In the genomic region with DNA sequence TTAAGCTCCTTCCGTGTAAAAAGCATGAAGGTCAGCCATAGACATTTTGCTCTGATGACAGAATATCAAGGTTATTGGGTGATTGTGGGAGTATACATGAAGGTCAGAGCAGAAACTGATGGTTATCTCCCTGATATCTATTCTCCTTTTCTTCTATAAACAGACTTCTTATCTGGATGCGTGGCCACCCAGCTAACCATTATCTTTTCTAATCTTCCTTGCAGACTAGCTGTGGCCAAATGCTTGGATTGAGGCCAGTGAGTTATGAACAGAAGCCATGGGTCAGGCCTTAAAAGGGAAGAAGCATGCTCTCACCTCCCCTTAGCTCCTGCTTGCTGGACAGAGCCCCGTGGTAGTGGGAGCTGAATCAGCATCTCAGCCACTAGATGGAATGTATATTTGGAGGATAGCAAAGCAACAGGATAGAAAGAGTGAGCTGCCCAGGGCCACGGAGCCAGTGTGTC, we compare ENCODE assay signal across 1 cellular context.
TF ChIP-seq lines count a peak whose summit lies in the region.

No MANE protein-coding gene starts in this region.

TF ChIP-seq in K562, 482 proteins besides CTCF, POLR2A, EP300 and RAD21 (continued from another document and continues in another):
- TF ChIP-seq, protein P1, sequence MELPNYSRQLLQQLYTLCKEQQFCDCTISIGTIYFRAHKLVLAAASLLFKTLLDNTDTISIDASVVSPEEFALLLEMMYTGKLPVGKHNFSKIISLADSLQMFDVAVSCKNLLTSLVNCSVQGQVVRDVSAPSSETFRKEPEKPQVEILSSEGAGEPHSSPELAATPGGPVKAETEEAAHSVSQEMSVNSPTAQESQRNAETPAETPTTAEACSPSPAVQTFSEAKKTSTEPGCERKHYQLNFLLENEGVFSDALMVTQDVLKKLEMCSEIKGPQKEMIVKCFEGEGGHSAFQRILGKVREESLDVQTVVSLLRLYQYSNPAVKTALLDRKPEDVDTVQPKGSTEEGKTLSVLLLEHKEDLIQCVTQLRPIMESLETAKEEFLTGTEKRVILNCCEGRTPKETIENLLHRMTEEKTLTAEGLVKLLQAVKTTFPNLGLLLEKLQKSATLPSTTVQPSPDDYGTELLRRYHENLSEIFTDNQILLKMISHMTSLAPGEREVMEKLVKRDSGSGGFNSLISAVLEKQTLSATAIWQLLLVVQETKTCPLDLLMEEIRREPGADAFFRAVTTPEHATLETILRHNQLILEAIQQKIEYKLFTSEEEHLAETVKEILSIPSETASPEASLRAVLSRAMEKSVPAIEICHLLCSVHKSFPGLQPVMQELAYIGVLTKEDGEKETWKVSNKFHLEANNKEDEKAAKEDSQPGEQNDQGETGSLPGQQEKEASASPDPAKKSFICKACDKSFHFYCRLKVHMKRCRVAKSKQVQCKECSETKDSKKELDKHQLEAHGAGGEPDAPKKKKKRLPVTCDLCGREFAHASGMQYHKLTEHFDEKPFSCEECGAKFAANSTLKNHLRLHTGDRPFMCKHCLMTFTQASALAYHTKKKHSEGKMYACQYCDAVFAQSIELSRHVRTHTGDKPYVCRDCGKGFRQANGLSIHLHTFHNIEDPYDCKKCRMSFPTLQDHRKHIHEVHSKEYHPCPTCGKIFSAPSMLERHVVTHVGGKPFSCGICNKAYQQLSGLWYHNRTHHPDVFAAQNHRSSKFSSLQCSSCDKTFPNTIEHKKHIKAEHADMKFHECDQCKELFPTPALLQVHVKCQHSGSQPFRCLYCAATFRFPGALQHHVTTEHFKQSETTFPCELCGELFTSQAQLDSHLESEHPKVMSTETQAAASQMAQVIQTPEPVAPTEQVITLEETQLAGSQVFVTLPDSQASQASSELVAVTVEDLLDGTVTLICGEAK (IDR thresholded peaks at IDR 0.05), result no peak
- TF ChIP-seq, protein P1 (CRISPR knock-in tag; IDR thresholded peaks at IDR 0.05), result no peak
- TF ChIP-seq, protein P2, sequence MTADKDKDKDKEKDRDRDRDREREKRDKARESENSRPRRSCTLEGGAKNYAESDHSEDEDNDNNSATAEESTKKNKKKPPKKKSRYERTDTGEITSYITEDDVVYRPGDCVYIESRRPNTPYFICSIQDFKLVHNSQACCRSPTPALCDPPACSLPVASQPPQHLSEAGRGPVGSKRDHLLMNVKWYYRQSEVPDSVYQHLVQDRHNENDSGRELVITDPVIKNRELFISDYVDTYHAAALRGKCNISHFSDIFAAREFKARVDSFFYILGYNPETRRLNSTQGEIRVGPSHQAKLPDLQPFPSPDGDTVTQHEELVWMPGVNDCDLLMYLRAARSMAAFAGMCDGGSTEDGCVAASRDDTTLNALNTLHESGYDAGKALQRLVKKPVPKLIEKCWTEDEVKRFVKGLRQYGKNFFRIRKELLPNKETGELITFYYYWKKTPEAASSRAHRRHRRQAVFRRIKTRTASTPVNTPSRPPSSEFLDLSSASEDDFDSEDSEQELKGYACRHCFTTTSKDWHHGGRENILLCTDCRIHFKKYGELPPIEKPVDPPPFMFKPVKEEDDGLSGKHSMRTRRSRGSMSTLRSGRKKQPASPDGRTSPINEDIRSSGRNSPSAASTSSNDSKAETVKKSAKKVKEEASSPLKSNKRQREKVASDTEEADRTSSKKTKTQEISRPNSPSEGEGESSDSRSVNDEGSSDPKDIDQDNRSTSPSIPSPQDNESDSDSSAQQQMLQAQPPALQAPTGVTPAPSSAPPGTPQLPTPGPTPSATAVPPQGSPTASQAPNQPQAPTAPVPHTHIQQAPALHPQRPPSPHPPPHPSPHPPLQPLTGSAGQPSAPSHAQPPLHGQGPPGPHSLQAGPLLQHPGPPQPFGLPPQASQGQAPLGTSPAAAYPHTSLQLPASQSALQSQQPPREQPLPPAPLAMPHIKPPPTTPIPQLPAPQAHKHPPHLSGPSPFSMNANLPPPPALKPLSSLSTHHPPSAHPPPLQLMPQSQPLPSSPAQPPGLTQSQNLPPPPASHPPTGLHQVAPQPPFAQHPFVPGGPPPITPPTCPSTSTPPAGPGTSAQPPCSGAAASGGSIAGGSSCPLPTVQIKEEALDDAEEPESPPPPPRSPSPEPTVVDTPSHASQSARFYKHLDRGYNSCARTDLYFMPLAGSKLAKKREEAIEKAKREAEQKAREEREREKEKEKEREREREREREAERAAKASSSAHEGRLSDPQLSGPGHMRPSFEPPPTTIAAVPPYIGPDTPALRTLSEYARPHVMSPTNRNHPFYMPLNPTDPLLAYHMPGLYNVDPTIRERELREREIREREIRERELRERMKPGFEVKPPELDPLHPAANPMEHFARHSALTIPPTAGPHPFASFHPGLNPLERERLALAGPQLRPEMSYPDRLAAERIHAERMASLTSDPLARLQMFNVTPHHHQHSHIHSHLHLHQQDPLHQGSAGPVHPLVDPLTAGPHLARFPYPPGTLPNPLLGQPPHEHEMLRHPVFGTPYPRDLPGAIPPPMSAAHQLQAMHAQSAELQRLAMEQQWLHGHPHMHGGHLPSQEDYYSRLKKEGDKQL (CRISPR knock-in tag; IDR thresholded peaks at IDR 0.05; ENCODE audit: borderline replicate concordance), result no peak
- TF ChIP-seq, protein P3, sequence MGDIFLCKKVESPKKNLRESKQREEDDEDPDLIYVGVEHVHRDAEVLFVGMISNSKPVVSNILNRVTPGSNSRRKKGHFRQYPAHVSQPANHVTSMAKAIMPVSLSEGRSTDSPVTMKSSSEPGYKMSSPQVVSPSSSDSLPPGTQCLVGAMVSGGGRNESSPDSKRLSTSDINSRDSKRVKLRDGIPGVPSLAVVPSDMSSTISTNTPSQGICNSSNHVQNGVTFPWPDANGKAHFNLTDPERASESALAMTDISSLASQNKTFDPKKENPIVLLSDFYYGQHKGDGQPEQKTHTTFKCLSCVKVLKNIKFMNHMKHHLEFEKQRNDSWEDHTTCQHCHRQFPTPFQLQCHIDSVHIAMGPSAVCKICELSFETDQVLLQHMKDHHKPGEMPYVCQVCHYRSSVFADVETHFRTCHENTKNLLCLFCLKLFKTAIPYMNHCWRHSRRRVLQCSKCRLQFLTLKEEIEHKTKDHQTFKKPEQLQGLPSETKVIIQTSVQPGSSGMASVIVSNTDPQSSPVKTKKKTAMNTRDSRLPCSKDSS (IDR thresholded peaks at IDR 0.05; ENCODE audit: low read depth, partially characterized antibody), result no peak
- TF ChIP-seq RBM34 (IDR thresholded peaks at IDR 0.05; ENCODE audit: borderline replicate concordance, insufficient read depth, low read length), result no peak
- no peak for TF ChIP-seq ARNT (IDR thresholded peaks at IDR 0.05)
- no peak for TF ChIP-seq SRSF9 (IDR thresholded peaks at IDR 0.05; ENCODE audit: borderline replicate concordance, low read depth, low read length)
- no peak for TF ChIP-seq KDM2B (CRISPR knock-in tag; IDR thresholded peaks at IDR 0.05)
- TF ChIP-seq RB1 (IDR thresholded peaks at IDR 0.05; ENCODE audit: low read depth), result no peak
- TF ChIP-seq ZBTB8A (IDR thresholded peaks at IDR 0.05; ENCODE audit: partially characterized antibody), result no peak
- no peak for TF ChIP-seq ZSCAN32 (CRISPR knock-in tag; IDR thresholded peaks at IDR 0.05)
- TF ChIP-seq TBL1XR1 (IDR thresholded peaks at IDR 0.05; ENCODE audit: low read length in 2 of 2), result peak in 1 of 2 experiments; percentile 73; a peak in 1 of 4 replicates
- TF ChIP-seq, protein P4, sequence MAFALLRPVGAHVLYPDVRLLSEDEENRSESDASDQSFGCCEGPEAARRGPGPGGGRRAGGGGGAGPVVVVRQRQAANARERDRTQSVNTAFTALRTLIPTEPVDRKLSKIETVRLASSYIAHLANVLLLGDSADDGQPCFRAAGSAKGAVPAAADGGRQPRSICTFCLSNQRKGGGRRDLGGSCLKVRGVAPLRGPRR (CRISPR knock-in tag; IDR thresholded peaks at IDR 0.05), result no peak
- TF ChIP-seq ZNF551 (CRISPR knock-in tag; IDR thresholded peaks at IDR 0.05), result no peak
- no peak for TF ChIP-seq TCFL5 (CRISPR knock-in tag; conservative IDR thresholded peaks at IDR 0.05)
- TF ChIP-seq GTF2F1 (IDR thresholded peaks at IDR 0.05; ENCODE audit: low read depth, low read length), result no peak
- TF ChIP-seq, protein P5, sequence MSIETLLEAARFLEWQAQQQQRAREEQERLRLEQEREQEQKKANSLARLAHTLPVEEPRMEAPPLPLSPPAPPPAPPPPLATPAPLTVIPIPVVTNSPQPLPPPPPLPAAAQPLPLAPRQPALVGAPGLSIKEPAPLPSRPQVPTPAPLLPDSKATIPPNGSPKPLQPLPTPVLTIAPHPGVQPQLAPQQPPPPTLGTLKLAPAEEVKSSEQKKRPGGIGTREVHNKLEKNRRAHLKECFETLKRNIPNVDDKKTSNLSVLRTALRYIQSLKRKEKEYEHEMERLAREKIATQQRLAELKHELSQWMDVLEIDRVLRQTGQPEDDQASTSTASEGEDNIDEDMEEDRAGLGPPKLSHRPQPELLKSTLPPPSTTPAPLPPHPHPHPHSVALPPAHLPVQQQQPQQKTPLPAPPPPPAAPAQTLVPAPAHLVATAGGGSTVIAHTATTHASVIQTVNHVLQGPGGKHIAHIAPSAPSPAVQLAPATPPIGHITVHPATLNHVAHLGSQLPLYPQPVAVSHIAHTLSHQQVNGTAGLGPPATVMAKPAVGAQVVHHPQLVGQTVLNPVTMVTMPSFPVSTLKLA (conservative IDR thresholded peaks at IDR 0.05), result peak in 1 of 2 experiments; percentile 56; a peak in 1 of 4 replicates
- TF ChIP-seq TFAM (CRISPR knock-in tag; conservative IDR thresholded peaks at IDR 0.05), result no peak
- TF ChIP-seq U2AF1 (optimal IDR thresholded peaks at IDR 0.05; ENCODE audit: low read depth, low read length), result no peak
- no peak for TF ChIP-seq CBFB (CRISPR knock-in tag; IDR thresholded peaks at IDR 0.05)
- TF ChIP-seq POLR2AphosphoS2 (IDR thresholded peaks at IDR 0.05; ENCODE audit: low read length), result no peak
- no peak for TF ChIP-seq TGIF2 (CRISPR knock-in tag; IDR thresholded peaks at IDR 0.05)
- TF ChIP-seq, protein P6, sequence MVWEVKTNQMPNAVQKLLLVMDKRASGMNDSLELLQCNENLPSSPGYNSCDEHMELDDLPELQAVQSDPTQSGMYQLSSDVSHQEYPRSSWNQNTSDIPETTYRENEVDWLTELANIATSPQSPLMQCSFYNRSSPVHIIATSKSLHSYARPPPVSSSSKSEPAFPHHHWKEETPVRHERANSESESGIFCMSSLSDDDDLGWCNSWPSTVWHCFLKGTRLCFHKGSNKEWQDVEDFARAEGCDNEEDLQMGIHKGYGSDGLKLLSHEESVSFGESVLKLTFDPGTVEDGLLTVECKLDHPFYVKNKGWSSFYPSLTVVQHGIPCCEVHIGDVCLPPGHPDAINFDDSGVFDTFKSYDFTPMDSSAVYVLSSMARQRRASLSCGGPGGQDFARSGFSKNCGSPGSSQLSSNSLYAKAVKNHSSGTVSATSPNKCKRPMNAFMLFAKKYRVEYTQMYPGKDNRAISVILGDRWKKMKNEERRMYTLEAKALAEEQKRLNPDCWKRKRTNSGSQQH (CRISPR knock-in tag; IDR thresholded peaks at IDR 0.05), result no peak
- no peak for TF ChIP-seq RBM22 (IDR thresholded peaks at IDR 0.05; ENCODE audit: low read depth, low read length, poor library complexity, severe bottlenecking)
- TF ChIP-seq FOXJ3 (CRISPR knock-in tag; IDR thresholded peaks at IDR 0.05), result no peak
- TF ChIP-seq BRCA1 (IDR thresholded peaks at IDR 0.05), result no peak
- TF ChIP-seq BRCA1 (CRISPR knock-in tag; IDR thresholded peaks at IDR 0.05), result no peak
- TF ChIP-seq ARID2 (IDR thresholded peaks at IDR 0.05), result no peak
- TF ChIP-seq RBM15 (IDR thresholded peaks at IDR 0.05; ENCODE audit: insufficient read depth, low read length), result no peak
- TF ChIP-seq NFIX (CRISPR knock-in tag; IDR thresholded peaks at IDR 0.05; ENCODE audit: low read depth), result no peak
- TF ChIP-seq, protein P7, sequence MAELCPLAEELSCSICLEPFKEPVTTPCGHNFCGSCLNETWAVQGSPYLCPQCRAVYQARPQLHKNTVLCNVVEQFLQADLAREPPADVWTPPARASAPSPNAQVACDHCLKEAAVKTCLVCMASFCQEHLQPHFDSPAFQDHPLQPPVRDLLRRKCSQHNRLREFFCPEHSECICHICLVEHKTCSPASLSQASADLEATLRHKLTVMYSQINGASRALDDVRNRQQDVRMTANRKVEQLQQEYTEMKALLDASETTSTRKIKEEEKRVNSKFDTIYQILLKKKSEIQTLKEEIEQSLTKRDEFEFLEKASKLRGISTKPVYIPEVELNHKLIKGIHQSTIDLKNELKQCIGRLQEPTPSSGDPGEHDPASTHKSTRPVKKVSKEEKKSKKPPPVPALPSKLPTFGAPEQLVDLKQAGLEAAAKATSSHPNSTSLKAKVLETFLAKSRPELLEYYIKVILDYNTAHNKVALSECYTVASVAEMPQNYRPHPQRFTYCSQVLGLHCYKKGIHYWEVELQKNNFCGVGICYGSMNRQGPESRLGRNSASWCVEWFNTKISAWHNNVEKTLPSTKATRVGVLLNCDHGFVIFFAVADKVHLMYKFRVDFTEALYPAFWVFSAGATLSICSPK (IDR thresholded peaks at IDR 0.05; ENCODE audit: borderline replicate concordance), result no peak
- no peak for TF ChIP-seq TARDBP (IDR thresholded peaks at IDR 0.05)
- TF ChIP-seq ZNF41 (CRISPR knock-in tag; conservative IDR thresholded peaks at IDR 0.05), result no peak
- TF ChIP-seq, protein P8, sequence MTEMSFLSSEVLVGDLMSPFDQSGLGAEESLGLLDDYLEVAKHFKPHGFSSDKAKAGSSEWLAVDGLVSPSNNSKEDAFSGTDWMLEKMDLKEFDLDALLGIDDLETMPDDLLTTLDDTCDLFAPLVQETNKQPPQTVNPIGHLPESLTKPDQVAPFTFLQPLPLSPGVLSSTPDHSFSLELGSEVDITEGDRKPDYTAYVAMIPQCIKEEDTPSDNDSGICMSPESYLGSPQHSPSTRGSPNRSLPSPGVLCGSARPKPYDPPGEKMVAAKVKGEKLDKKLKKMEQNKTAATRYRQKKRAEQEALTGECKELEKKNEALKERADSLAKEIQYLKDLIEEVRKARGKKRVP (CRISPR knock-in tag; IDR thresholded peaks at IDR 0.05), result peak; percentile 55; the same call in 1 of the 2 replicates
- no peak for TF ChIP-seq CBX5 (IDR thresholded peaks at IDR 0.05; ENCODE audit: borderline replicate concordance, low read depth)
- TF ChIP-seq CBX3 (IDR thresholded peaks at IDR 0.05; ENCODE audit: borderline replicate concordance in 1 of 2, low read length in 2 of 2), result no peak
- no peak for TF ChIP-seq DACH1 (IDR thresholded peaks at IDR 0.05; ENCODE audit: partially characterized antibody)
